14 cellular contexts compared by ENCODE assay signal in the genomic region with DNA sequence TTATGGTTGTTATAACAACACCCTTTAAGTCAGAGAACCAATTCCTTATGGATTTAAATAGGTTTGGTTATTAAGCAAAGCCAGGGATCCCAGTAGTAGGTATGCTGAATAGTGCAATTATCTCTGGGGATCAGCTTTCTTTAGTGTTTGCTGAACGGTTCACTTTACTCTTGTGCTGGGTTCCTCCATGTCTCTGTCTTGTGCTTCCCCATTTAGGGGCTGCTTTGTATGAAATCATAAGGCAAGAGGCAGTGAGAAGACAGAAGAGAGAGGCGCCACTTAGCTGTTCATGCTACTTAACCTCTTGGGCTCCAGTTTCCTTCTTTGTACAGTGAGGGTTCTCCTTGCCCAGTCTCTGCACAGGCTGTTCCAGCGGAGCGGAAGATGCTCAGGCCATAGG. TPM values are rescaled to one million over a fixed set of nuclear protein-coding genes. Genes with fewer than 3 reads are reported as not detected.
DNase-seq lines count a peak whose midpoint lies in the region; ATAC-seq and TF ChIP-seq lines count a peak whose summit lies in the region.
"Had no signal": no experiment of that assay in that cellular context is flagged by ENCODE, and none has a peak within 500 bp of the region (broad histone marks: within the 10 kb centered on the region; RNA-seq: fewer than 3 reads in every experiment).

No MANE protein-coding gene starts in this region.

- H3K27me3 Mint-ChIP-seq in activated CD4-positive, alpha-beta memory T cell treated with anti-CD3 and anti-CD28 coated beads for 36 hours: no peaks in the 10 kb centered on the region
- H3K27me3 Mint-ChIP-seq in activated CD4-positive, alpha-beta memory T cell treated with anti-CD3 and anti-CD28 coated beads, Interleukin-2, amount 10 ng/mL, durations not matched to agents 7 days and 5 days: no peaks in the 10 kb centered on the region

- 67 to 81% (median 71%) methylated on average over 4 of the region's 4 CpGs for WGBS in spleen, 5 donors

- H3K9me3 ChIP-seq in spleen (peaks cover 0 to 3% (median 0%) of the 10 kb centered on the region in 8 donors), WERI-Rb-1 (ENCODE audit: severe bottlenecking) (no peaks in the 10 kb centered on the region)

- peak overlapping the region; percentile 97 for H3K27ac Mint-ChIP-seq in activated CD4-positive, alpha-beta memory T cell treated with anti-CD3 and anti-CD28 coated beads for 36 hours
- no peak overlapping the region for H3K27ac Mint-ChIP-seq in activated CD4-positive, alpha-beta memory T cell treated with anti-CD3 and anti-CD28 coated beads, Interleukin-2, amount 10 ng/mL, durations not matched to agents 7 days and 5 days

- H3K4me1 ChIP-seq in spleen: peaks cover 19 to 85% (median 48%) of the 10 kb centered on the region in 6 donors

- CTCF ChIA-PET in activated CD4-positive, alpha-beta memory T cell treated with anti-CD3 and anti-CD28 coated beads for 36 hours (lab: Charles Lee): interaction anchor here (1.9 to 3.2 kb wide), 3 partner anchors 84 to 179 kb away, joined by 9 to 35 read pairs (median 9); no protein-coding TSS in a partner anchor
- CTCF ChIA-PET in activated CD4-positive, alpha-beta memory T cell treated with anti-CD3 and anti-CD28 coated beads, Interleukin-2, amount 10 ng/mL, durations not matched to agents 7 days and 5 days (lab: Charles Lee): interaction anchor here (1.1 to 3.8 kb wide), 5 partner anchors 84 to 231 kb away, joined by 3 to 55 read pairs (median 13); a partner anchor contains a TSS

- peaks cover 42% of the 10 kb centered on the region for H3K36me3 Mint-ChIP-seq in activated CD4-positive, alpha-beta memory T cell treated with anti-CD3 and anti-CD28 coated beads for 36 hours
- H3K36me3 Mint-ChIP-seq in activated CD4-positive, alpha-beta memory T cell treated with anti-CD3 and anti-CD28 coated beads, Interleukin-2, amount 10 ng/mL, durations not matched to agents 7 days and 5 days (ENCODE audit: low read depth): peaks cover 60% of the 10 kb centered on the region

- ATAC-seq in HG02678 (IDR thresholded peaks at IDR 0.05; ENCODE audit: unreplicated experiment): no peak

- no peaks in the 10 kb centered on the region for H3K9me3 Mint-ChIP-seq in activated CD4-positive, alpha-beta memory T cell treated with anti-CD3 and anti-CD28 coated beads for 36 hours
- peaks cover 2% of the 10 kb centered on the region for H3K9me3 Mint-ChIP-seq in activated CD4-positive, alpha-beta memory T cell treated with anti-CD3 and anti-CD28 coated beads, Interleukin-2, amount 10 ng/mL, durations not matched to agents 7 days and 5 days

- intact Hi-C loops in activated CD4-positive, alpha-beta memory T cell treated with anti-CD3 and anti-CD28 coated beads for 36 hours (cut with micrococcal nuclease): loop anchor here (5.0 to 10.0 kb wide), 5 partner anchors 54 to 231 kb away; a partner anchor contains a TSS
- intact Hi-C loops in spleen (cut with DNase I; ENCODE audit: low total_unique reads): no loop called here

- TF ChIP-seq POLR2A in spleen (IDR thresholded peaks at IDR 0.05): no peak

- H3K4me1 Mint-ChIP-seq in activated CD4-positive, alpha-beta memory T cell treated with anti-CD3 and anti-CD28 coated beads for 36 hours (ENCODE audit: low read depth): peaks cover 64% of the 10 kb centered on the region
- H3K4me1 Mint-ChIP-seq in activated CD4-positive, alpha-beta memory T cell treated with anti-CD3 and anti-CD28 coated beads, Interleukin-2, amount 10 ng/mL, durations not matched to agents 7 days and 5 days: peaks cover 56% of the 10 kb centered on the region

- H3K36me3 ChIP-seq in spleen (peaks cover 0 to 47% (median 16%) of the 10 kb centered on the region in 6 donors), WERI-Rb-1 (peaks cover 21% of the 10 kb centered on the region)

- no peak for DNase-seq in activated CD4-positive, alpha-beta memory T cell treated with anti-CD3 and anti-CD28 coated beads for 36 hours
- no peak for DNase-seq in activated CD4-positive, alpha-beta memory T cell treated with anti-CD3 and anti-CD28 coated beads, Interleukin-2, amount 10 ng/mL, durations not matched to agents 7 days and 5 days
- DNase-seq in MV-4-11 (lab: John Stamatoyannopoulos, UW): peak; percentile 18
- no peak for DNase-seq in coronary artery (ENCODE audit: low spot score)
- no peak for DNase-seq in spleen
- DNase-seq in WERI-Rb-1: no peak
- DNase-seq in stimulated activated CD4-positive, alpha-beta T cell treated with anti-CD3 and anti-CD28 coated beads, Interleukin-15, amount 100 ng/mL, for 24 hours: no peak
- DNase-seq: activated CD4-positive, alpha-beta T cell treated with anti-CD3 and anti-CD28 coated beads for 48 hours; activated gamma-delta T cell; H7; NCI-H187; NCI-H774; occipital lobe had no signal

- no peaks in the 10 kb centered on the region for H3K27me3 ChIP-seq in spleen (replicated peaks in 1 of 7)
- no peaks in the 10 kb centered on the region for H3K27me3 ChIP-seq in WERI-Rb-1 (ENCODE audit: insufficient read depth, low read depth, severe bottlenecking)

- POLR2A ChIA-PET in activated CD4-positive, alpha-beta memory T cell treated with anti-CD3 and anti-CD28 coated beads for 36 hours (lab: Charles Lee): interaction anchor here (3.2 to 3.8 kb wide), 2 partner anchors 52 to 93 kb away, joined by 17 to 21 read pairs; no protein-coding TSS in a partner anchor
- POLR2A ChIA-PET in activated CD4-positive, alpha-beta memory T cell treated with anti-CD3 and anti-CD28 coated beads, Interleukin-2, amount 10 ng/mL, durations not matched to agents 7 days and 5 days (lab: Charles Lee): interaction anchor here (1.1 to 4.1 kb wide), 9 partner anchors 9 to 996 kb away, joined by 3 to 62 read pairs (median 11); a partner anchor contains a TSS

- TF ChIP-seq CTCF in coronary artery (IDR thresholded peaks at IDR 0.05) (no peak), spleen (IDR thresholded peaks at IDR 0.05 in 8 of 11, conservative IDR thresholded peaks at IDR 0.05 in 3 of 11) (no peak), WERI-Rb-1 (IDR thresholded peaks at IDR 0.05; ENCODE audit: low read depth, low read length) (no peak)

- peak overlapping the region; percentile 81 to 95 for H3K27ac ChIP-seq in coronary artery
- H3K27ac ChIP-seq in spleen: peak overlapping the region in 7 of 8 donors; percentile 92 to 94 (median 93)
- no peak overlapping the region for H3K27ac ChIP-seq in WERI-Rb-1

- no peak overlapping the region for H3K4me3 ChIP-seq in coronary artery
- peak overlapping the region in 1 of 8 donors; percentile 99 for H3K4me3 ChIP-seq in spleen
- no peak overlapping the region for H3K4me3 ChIP-seq in WERI-Rb-1 (ENCODE audit: low read depth, low read length)

- H3K4me3 Mint-ChIP-seq in activated CD4-positive, alpha-beta memory T cell treated with anti-CD3 and anti-CD28 coated beads for 36 hours: no peak overlapping the region
- H3K4me3 Mint-ChIP-seq in activated CD4-positive, alpha-beta memory T cell treated with anti-CD3 and anti-CD28 coated beads, Interleukin-2, amount 10 ng/mL, durations not matched to agents 7 days and 5 days: no peak overlapping the region

RNA-seq across cellular contexts. Expression of a gene that starts 3.5 kb away (rescaled TPM):
- total RNA-seq in activated CD4-positive, alpha-beta memory T cell treated with anti-CD3 and anti-CD28 coated beads for 36 hours: 100 to 1,000 TPM in 1 of 2 experiments, 10 to 100 TPM in 1; 99.9 to 113 TPM
- 100 to 1,000 TPM; 116 to 128 TPM for total RNA-seq in activated CD4-positive, alpha-beta memory T cell treated with anti-CD3 and anti-CD28 coated beads, Interleukin-2, amount 10 ng/mL, durations not matched to agents 7 days and 5 days
- total RNA-seq in spleen: 100 to 1,000 TPM; 160 to 247 (median 211) TPM
- 10 to 100 TPM; 46.7 to 67.5 (median 59.3) TPM for polyA plus RNA-seq in spleen
